ENCODE assay signal across 8 cellular contexts in the genomic region with DNA sequence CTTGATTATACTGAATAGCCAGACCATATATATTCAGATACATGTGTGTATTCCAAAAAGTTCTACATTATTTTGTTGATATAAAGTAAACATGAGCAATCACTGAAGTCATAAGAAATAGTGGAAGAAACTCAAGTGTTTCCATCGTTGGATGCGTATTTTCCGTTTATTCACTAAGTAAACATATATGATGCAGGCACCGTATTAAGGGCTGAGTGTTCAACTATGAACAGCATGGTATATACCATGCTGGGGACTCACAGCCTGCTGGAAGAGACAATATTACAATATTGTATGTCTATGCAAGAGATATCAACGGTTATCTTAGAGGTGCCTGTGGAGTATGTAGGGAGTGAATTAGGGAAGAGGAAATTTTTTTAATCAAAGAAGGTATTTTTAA. TPM values are rescaled to one million over a fixed set of nuclear protein-coding genes. Genes with fewer than 3 reads are reported as not detected.
A peak's percentile ranks its signal among the peaks of the same experiment; 100 is the strongest.
DNase-seq lines count a peak whose midpoint lies in the region; ATAC-seq, FAIRE-seq and TF ChIP-seq lines count a peak whose summit lies in the region.

No MANE protein-coding gene starts in this region.

- H3K36me3 ChIP-seq in keratinocyte (ENCODE audit: control insufficient read depth in 2 of 2, extremely low read depth in 1 of 2, insufficient read depth in 2 of 2, low read length in 2 of 2): peaks cover 2 to 4% of the 10 kb centered on the region in 2 experiments
- H3K36me3 ChIP-seq in thoracic aorta: peaks cover 11% of the 10 kb centered on the region

- CTCF ChIA-PET in activated CD4-positive, alpha-beta memory T cell treated with anti-CD3 and anti-CD28 coated beads for 36 hours (lab: Charles Lee): interaction anchor here (0.7 kb wide), 1 partner anchor 14 kb away, joined by 3 read pairs; no protein-coding TSS in a partner anchor
- CTCF ChIA-PET in RWPE1 (lab: Yijun Ruan, JAX): no interaction called here

- no peak overlapping the region for H2AFZ ChIP-seq in keratinocyte (ENCODE audit: control insufficient read depth, low read length)

- H3K4me3 ChIP-seq in keratinocyte (ENCODE audit: control insufficient read depth in 2 of 3, extremely low read depth in 1 of 3, insufficient read depth in 2 of 3, low read depth in 1 of 3, low read length in 3 of 3) (peak overlapping the region; percentile 58 to 95 (median 92)), thoracic aorta (peak overlapping the region; percentile 83)

- H3K4me1 Mint-ChIP-seq in activated T-cell treated with anti-CD3 and anti-CD28 coated beads, Interleukin-2, amount 50 U/mL, for 4 hours (ENCODE audit: low read depth): peaks cover 47% of the 10 kb centered on the region
- peaks cover 39% of the 10 kb centered on the region for H3K4me1 Mint-ChIP-seq in activated CD4-positive, alpha-beta memory T cell treated with anti-CD3 and anti-CD28 coated beads for 36 hours (ENCODE audit: low read depth)

- ATAC-seq in activated T-cell treated with anti-CD3 and anti-CD28 coated beads, Interleukin-2, amount 50 U/mL, for 4 hours: no peak
- no peak for ATAC-seq in thoracic aorta (ENCODE audit: insufficient number of reproducible peaks, low FRiP score, low read depth)
- no peak for ATAC-seq in activated CD4-positive, CD25-positive, alpha-beta regulatory T cell treated with anti-CD3 and anti-CD28 coated beads, Interleukin-2, amount 50 U/mL, for 24 hours

- peaks cover 22% of the 10 kb centered on the region for H3K36me3 Mint-ChIP-seq in activated T-cell treated with anti-CD3 and anti-CD28 coated beads, Interleukin-2, amount 50 U/mL, for 4 hours (ENCODE audit: insufficient read depth)
- H3K36me3 Mint-ChIP-seq in activated CD4-positive, alpha-beta memory T cell treated with anti-CD3 and anti-CD28 coated beads for 36 hours: peaks cover 17% of the 10 kb centered on the region

- no peaks in the 10 kb centered on the region for H3K27me3 Mint-ChIP-seq in activated T-cell treated with anti-CD3 and anti-CD28 coated beads, Interleukin-2, amount 50 U/mL, for 4 hours (ENCODE audit: low read depth)
- no peaks in the 10 kb centered on the region for H3K27me3 Mint-ChIP-seq in activated CD4-positive, alpha-beta memory T cell treated with anti-CD3 and anti-CD28 coated beads for 36 hours

- H3K4me1 ChIP-seq in keratinocyte (ENCODE audit: control insufficient read depth, extremely low read depth, insufficient read depth, low read length): peaks cover 4% of the 10 kb centered on the region
- peaks cover 0 to 6% of the 10 kb centered on the region in 2 donors for H3K4me1 ChIP-seq in thoracic aorta (ENCODE audit: control insufficient read depth in 1 of 2, low read depth in 2 of 2)

- peak overlapping the region; percentile 86 for H3K4me2 ChIP-seq in keratinocyte (ENCODE audit: control insufficient read depth, extremely low read depth, insufficient read depth, low read depth, low read length)

- H3K9me3 Mint-ChIP-seq in activated T-cell treated with anti-CD3 and anti-CD28 coated beads, Interleukin-2, amount 50 U/mL, for 4 hours: no peaks in the 10 kb centered on the region
- H3K9me3 Mint-ChIP-seq in activated CD4-positive, alpha-beta memory T cell treated with anti-CD3 and anti-CD28 coated beads for 36 hours: no peaks in the 10 kb centered on the region

- H3K4me3 Mint-ChIP-seq in activated T-cell treated with anti-CD3 and anti-CD28 coated beads, Interleukin-2, amount 50 U/mL, for 4 hours: peak overlapping the region; percentile 95
- peak overlapping the region; percentile 93 for H3K4me3 Mint-ChIP-seq in activated CD4-positive, alpha-beta memory T cell treated with anti-CD3 and anti-CD28 coated beads for 36 hours

- FAIRE-seq in keratinocyte (lab: Jason Lieb, UNC): no peak

- DNase-seq in activated T-cell treated with anti-CD3 and anti-CD28 coated beads, Interleukin-2, amount 50 U/mL, for 4 hours: no peak
- DNase-seq in activated T-cell treated with anti-CD3 and anti-CD28 coated beads, Interleukin-2, amount 50 U/mL, for 48 hours: no peak
- no peak for DNase-seq in activated CD4-positive, alpha-beta memory T cell treated with anti-CD3 and anti-CD28 coated beads for 36 hours
- DNase-seq in keratinocyte (ENCODE audit: low read depth, low spot score) (no peak), thoracic aorta (ENCODE audit: low spot score) (no peak), RPMI8226 (no peak), RWPE1 (ENCODE audit: low spot score) (no peak)

- POLR2A ChIA-PET in activated CD4-positive, alpha-beta memory T cell treated with anti-CD3 and anti-CD28 coated beads for 36 hours (lab: Charles Lee): interaction anchor here (1.7 to 2.2 kb wide), 3 partner anchors 12 to 218 kb away, joined by 4 to 17 read pairs (median 16); a partner anchor contains a TSS
- POLR2A ChIA-PET in RWPE1 (lab: Yijun Ruan, JAX; ENCODE audit: low non-redundant PET): interaction anchor here (0.7 kb wide), 1 partner anchor 89 kb away, joined by 3 read pairs; no protein-coding TSS in a partner anchor

- intact Hi-C loops in activated CD4-positive, alpha-beta memory T cell treated with anti-CD3 and anti-CD28 coated beads for 36 hours (cut with micrococcal nuclease): loop anchor here (5.0 kb wide), 2 partner anchors 239 to 609 kb away; a partner anchor contains a TSS

- peaks cover 44% of the 10 kb centered on the region for H3K79me2 ChIP-seq in keratinocyte (ENCODE audit: control insufficient read depth, insufficient read depth, low read length)

- no peaks in the 10 kb centered on the region for H3K9me3 ChIP-seq in keratinocyte (ENCODE audit: control insufficient read depth, low read depth, low read length)
- no peaks in the 10 kb centered on the region for H3K9me3 ChIP-seq in thoracic aorta

- H4K20me1 ChIP-seq in keratinocyte (ENCODE audit: control insufficient read depth, extremely low read depth, insufficient read depth, low read length): no peaks in the 10 kb centered on the region

- TF ChIP-seq CTCF in keratinocyte (optimal IDR thresholded peaks at IDR 0.05 in 1 of 3, IDR thresholded peaks at IDR 0.05 in 1 of 3, conservative IDR thresholded peaks at IDR 0.05 in 1 of 3; ENCODE audit: extremely low read depth in 1 of 3, insufficient read depth in 2 of 3, low read length in 3 of 3) (no peak), thoracic aorta (IDR thresholded peaks at IDR 0.05) (no peak), RWPE1 (conservative IDR thresholded peaks at IDR 0.05; ENCODE audit: low read depth) (no peak)

- dilution Hi-C loops in keratinocyte (cut with MboI; ENCODE audit: extremely low pct_ligation_motif_present, low sequenced_read_pairs): no loop called here

- H3K9ac ChIP-seq in keratinocyte (ENCODE audit: control insufficient read depth, extremely low read depth, insufficient read depth, low read length): peak overlapping the region; percentile 91

- no peaks in the 10 kb centered on the region for H3K9me1 ChIP-seq in keratinocyte (ENCODE audit: control insufficient read depth, extremely low read depth, insufficient read depth, low read length)

- peak overlapping the region; percentile 96 for H3K27ac Mint-ChIP-seq in activated CD4-positive, alpha-beta memory T cell treated with anti-CD3 and anti-CD28 coated beads for 36 hours

- H3K27ac ChIP-seq in keratinocyte (ENCODE audit: control insufficient read depth, insufficient read depth, low read length) (peak overlapping the region; percentile 94), thoracic aorta (peak overlapping the region in 1 of 2 donors; percentile 87), RWPE1 (no peak overlapping the region)

- no peaks in the 10 kb centered on the region for H3K27me3 ChIP-seq in keratinocyte (ENCODE audit: control insufficient read depth, extremely low read depth, insufficient read depth, low read length)
- no peaks in the 10 kb centered on the region for H3K27me3 ChIP-seq in thoracic aorta (replicated peaks; ENCODE audit: insufficient read depth)

RNA-seq across cellular contexts. Expression of a gene that starts 1.2 kb away (rescaled TPM):
- total RNA-seq in activated T-cell treated with anti-CD3 and anti-CD28 coated beads, Interleukin-2, amount 50 U/mL, for 4 hours: 10 to 100 TPM; 35.5 to 47.1 (median 45.8) TPM
- 10 to 100 TPM; 31.2 to 31.4 TPM for total RNA-seq in activated CD4-positive, alpha-beta memory T cell treated with anti-CD3 and anti-CD28 coated beads for 36 hours
- polyA plus RNA-seq in keratinocyte: 18.8 to 28.1 TPM (median 19.1 TPM) in 3 replicates
- polyA plus RNA-seq in keratinocyte (2011; ENCODE audit: low read depth): 25.6 TPM
- 13.0 and 21.2 TPM in 2 replicates for polyA plus RNA-seq in keratinocyte (2011; cell fraction: cytosol; rRNA removed)
- polyA plus RNA-seq in keratinocyte (2011; cell fraction: nucleus; rRNA removed): 17.7 and 28.1 TPM in 2 replicates
- polyA plus RNA-seq in keratinocyte (2012; ENCODE audit: low replicate concordance): 13.4 and 17.9 TPM in 2 replicates
- polyA minus RNA-seq in keratinocyte: 6.3 to 35.9 TPM (median 15.6 TPM) in 3 replicates
- 28.4 TPM for polyA minus RNA-seq in keratinocyte (2011; cell fraction: cytosol; rRNA and poly(A)+ RNA removed)
- polyA minus RNA-seq in keratinocyte (2011; cell fraction: nucleus; rRNA and poly(A)+ RNA removed): 17.1 and 28.3 TPM in 2 replicates
- 10 to 100 TPM; 16.4 to 24.5 TPM for total RNA-seq in thoracic aorta
